ENCODE assay signal across 14 cellular contexts in the genomic region with DNA sequence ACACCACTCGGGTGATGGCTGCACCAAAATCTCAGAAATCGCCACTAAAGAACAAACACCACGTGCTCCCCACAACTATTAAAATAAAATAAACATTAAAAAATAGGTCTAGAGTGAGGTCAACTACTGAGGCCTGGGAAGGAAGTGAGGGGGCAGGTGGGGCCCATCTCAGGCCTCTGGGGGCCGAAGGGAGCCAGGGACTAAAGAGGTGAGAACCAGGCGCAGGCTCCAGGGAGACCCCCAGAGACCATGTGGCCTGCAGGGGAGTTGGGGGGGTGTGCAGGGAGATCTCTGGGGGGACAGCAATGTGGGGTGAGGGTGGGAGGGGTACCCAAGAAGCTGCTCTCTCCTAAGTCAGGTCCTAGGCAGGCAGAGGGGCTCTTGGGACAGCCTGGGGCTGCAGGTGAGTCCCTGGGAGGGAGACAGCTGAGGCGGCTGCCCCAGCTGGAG.
DNase-seq lines count a peak whose midpoint lies in the region; TF ChIP-seq lines count a peak whose summit lies in the region.
"Had no signal": no experiment of that assay in that cellular context is flagged by ENCODE, and none has a peak within 500 bp of the region (broad histone marks: within the 10 kb centered on the region; RNA-seq: fewer than 3 reads in every experiment).

No MANE protein-coding gene starts in this region.

- peak overlapping the region; percentile 76 to 84 for H3K4me3 Mint-ChIP-seq in H9
- no peak overlapping the region for H3K4me3 Mint-ChIP-seq in activated CD4-positive, alpha-beta memory T cell treated with anti-CD3 and anti-CD28 coated beads for 36 hours
- H3K4me3 Mint-ChIP-seq: activated CD4-positive, alpha-beta memory T cell treated with anti-CD3 and anti-CD28 coated beads, Interleukin-2, amount 10 ng/mL, durations not matched to agents 7 days and 5 days; CD14-positive monocyte had no signal

- no peak overlapping the region for H4K91ac ChIP-seq in H9 (ENCODE audit: insufficient read length, low read depth, low read length)

- no peak overlapping the region for H2BK5ac ChIP-seq in H9 (ENCODE audit: insufficient read length, low read length)

- H3T11ph ChIP-seq in H9 (ENCODE audit: low read length), result no peak overlapping the region

- no peak overlapping the region for H4K8ac ChIP-seq in H9 (replicated peaks; ENCODE audit: insufficient read length, low read depth, low read length)

- no peak overlapping the region for H2BK120ac ChIP-seq in H9 (ENCODE audit: low read depth, low read length, poor library complexity, severe bottlenecking)

- no peaks in the 10 kb centered on the region for H3K9me3 ChIP-seq in H9 (ENCODE audit: control insufficient read depth, low read depth, low read length)
- no peaks in the 10 kb centered on the region for H3K9me3 ChIP-seq in iPS-15b (ENCODE audit: control insufficient read depth, insufficient read depth, low read length)
- H3K9me3 ChIP-seq: uterus had no signal

- no peak overlapping the region for H2BK15ac ChIP-seq in H9 (ENCODE audit: low read depth, low read length)

- no peak overlapping the region for H3K27ac ChIP-seq in H9 (ENCODE audit: insufficient read length, low read depth, low read length)
- H3K27ac ChIP-seq in RWPE1, result peak overlapping the region; percentile 64
- peak overlapping the region in 11 of 21 experiments; percentile 27 to 70 (median 53) for H3K27ac ChIP-seq in skin epidermis
- H3K27ac ChIP-seq: GM23248, uterus had no signal

- intact Hi-C loops in activated CD4-positive, alpha-beta memory T cell treated with anti-CD3 and anti-CD28 coated beads for 36 hours (cut with micrococcal nuclease), result no loop called here

- no peak overlapping the region for H2AK5ac ChIP-seq in H9 (ENCODE audit: insufficient read length, low read length)

- no peak overlapping the region for H3K4ac ChIP-seq in H9 (ENCODE audit: low read depth, low read length)

- H3K36me3 Mint-ChIP-seq in H9 (ENCODE audit: insufficient read depth in 1 of 3, low read depth in 3 of 3), result no peaks in the 10 kb centered on the region
- H3K36me3 Mint-ChIP-seq in activated CD4-positive, alpha-beta memory T cell treated with anti-CD3 and anti-CD28 coated beads for 36 hours, result no peaks in the 10 kb centered on the region

- no peak overlapping the region for H2BK12ac ChIP-seq in H9 (ENCODE audit: insufficient read length, low read depth, low read length)

- no peak overlapping the region for H3K27ac Mint-ChIP-seq in H9
- no peak overlapping the region for H3K27ac Mint-ChIP-seq in activated CD4-positive, alpha-beta memory T cell treated with anti-CD3 and anti-CD28 coated beads for 36 hours
- H3K27ac Mint-ChIP-seq: activated CD4-positive, alpha-beta memory T cell treated with anti-CD3 and anti-CD28 coated beads, Interleukin-2, amount 10 ng/mL, durations not matched to agents 7 days and 5 days had no signal

- CTCF ChIA-PET in RWPE1 (lab: Yijun Ruan, JAX), result interaction anchor here (0.9 kb wide), 1 partner anchor 85 kb away, joined by 3 read pairs; no protein-coding TSS in a partner anchor
- CTCF ChIA-PET in activated CD4-positive, alpha-beta memory T cell treated with anti-CD3 and anti-CD28 coated beads for 36 hours (lab: Charles Lee), result no interaction called here

- TF ChIP-seq CTCF in H9 (conservative IDR thresholded peaks at IDR 0.05), result no peak
- TF ChIP-seq CTCF in RWPE1 (conservative IDR thresholded peaks at IDR 0.05; ENCODE audit: low read depth), result no peak

- no peak overlapping the region for H2AFZ ChIP-seq in H9 (ENCODE audit: low read length)
- H2AFZ ChIP-seq: GM23248 had no signal

- H3K27me3 ChIP-seq in H9 (ENCODE audit: insufficient read depth, low read length) (peaks cover 23% of the 10 kb centered on the region; the same call in 1 of the 2 replicates), iPS-15b (ENCODE audit: control insufficient read depth, insufficient read depth, low read length) (peaks cover 35% of the 10 kb centered on the region)
- H3K27me3 ChIP-seq: uterus had no signal

- H3K79me2 ChIP-seq in H9 (ENCODE audit: insufficient read depth, low read length), result no peaks in the 10 kb centered on the region

- peaks cover 16% of the 10 kb centered on the region for H3K23me2 ChIP-seq in H9 (ENCODE audit: insufficient read length, low read depth, low read length, poor library complexity, severe bottlenecking)

- no peak overlapping the region for H4K5ac ChIP-seq in H9 (ENCODE audit: insufficient read length, low read depth, low read length)

- no peak overlapping the region for H2BK20ac ChIP-seq in H9 (ENCODE audit: low read depth, low read length, poor library complexity, severe bottlenecking)

- no CpG with 5 or more reads among the region's 6 CpGs for WGBS in H9 (ENCODE audit: extremely low coverage, insufficient read length, low lambda C conversion rate)

- peaks cover 39% of the 10 kb centered on the region for H3K27me3 Mint-ChIP-seq in H9 (ENCODE audit: low read depth)
- H3K27me3 Mint-ChIP-seq in activated CD4-positive, alpha-beta memory T cell treated with anti-CD3 and anti-CD28 coated beads for 36 hours, result no peaks in the 10 kb centered on the region
- H3K27me3 Mint-ChIP-seq: activated CD4-positive, alpha-beta memory T cell treated with anti-CD3 and anti-CD28 coated beads, Interleukin-2, amount 10 ng/mL, durations not matched to agents 7 days and 5 days had no signal

- H3K56ac ChIP-seq in H9 (ENCODE audit: insufficient read length, low read depth, low read length), result no peak overlapping the region

- H3K79me1 ChIP-seq in H9 (ENCODE audit: insufficient read depth, low read depth, low read length, poor library complexity, severe bottlenecking), result no peaks in the 10 kb centered on the region

- H3K36me3 ChIP-seq in iPS-15b (ENCODE audit: control insufficient read depth, insufficient read depth, low read length), result no peaks in the 10 kb centered on the region
- H3K36me3 ChIP-seq: uterus had no signal

- DNase-seq in H9 (no peak), RWPE1 (ENCODE audit: low spot score) (no peak), SHP77 treated with DMSO at 0.1 percent for 48 hours (lab: John Stamatoyannopoulos, UW) (no peak)
- DNase-seq in activated CD4-positive, alpha-beta memory T cell treated with anti-CD3 and anti-CD28 coated beads for 36 hours, result no peak
- no peak for DNase-seq in NK-92 treated with Interleukin-12 subunit alpha and Interleukin-12 subunit beta, amount 100 ng/mL, for 24 hours (lab: John Stamatoyannopoulos, UW)
- DNase-seq: activated CD4-positive, alpha-beta memory T cell treated with anti-CD3 and anti-CD28 coated beads, Interleukin-2, amount 10 ng/mL, durations not matched to agents 7 days and 5 days; aorta; EL; GM23248; T-helper 9 cell; uterus had no signal

- H3K4me3 ChIP-seq in iPS-15b (ENCODE audit: low read depth, low read length) (peak overlapping the region; percentile 69), skin epidermis (peak overlapping the region in 1 of 7 experiments; percentile 18)
- H3K4me3 ChIP-seq: GM23248, uterus had no signal

- peak overlapping the region; percentile 62 for H3K4me2 ChIP-seq in H9 (ENCODE audit: insufficient read depth, insufficient read length, low read length)

- no peak overlapping the region; the same call in 1 of the 2 replicates for H3K14ac ChIP-seq in H9 (ENCODE audit: insufficient read depth, low read length)

- POLR2A ChIA-PET in RWPE1 (lab: Yijun Ruan, JAX; ENCODE audit: low non-redundant PET), result no interaction called here
- POLR2A ChIA-PET in activated CD4-positive, alpha-beta memory T cell treated with anti-CD3 and anti-CD28 coated beads for 36 hours (lab: Charles Lee), result no interaction called here

- peaks cover 0 to 2% of the 10 kb centered on the region in 2 experiments; a peak in 1 of 5 replicates for H3K9me3 Mint-ChIP-seq in H9
- H3K9me3 Mint-ChIP-seq in activated CD4-positive, alpha-beta memory T cell treated with anti-CD3 and anti-CD28 coated beads for 36 hours, result no peaks in the 10 kb centered on the region
- H3K9me3 Mint-ChIP-seq: activated CD4-positive, alpha-beta memory T cell treated with anti-CD3 and anti-CD28 coated beads, Interleukin-2, amount 10 ng/mL, durations not matched to agents 7 days and 5 days had no signal

- no peaks in the 10 kb centered on the region for H4K20me1 ChIP-seq in H9 (ENCODE audit: control insufficient read depth, insufficient read depth, insufficient read length)

- no peak overlapping the region for H3K18ac ChIP-seq in H9 (ENCODE audit: insufficient read length, low read depth, low read length)

- H3K4me1 Mint-ChIP-seq in H9, result peaks cover 15 to 22% of the 10 kb centered on the region in 2 experiments
- peaks cover 9% of the 10 kb centered on the region for H3K4me1 Mint-ChIP-seq in activated CD4-positive, alpha-beta memory T cell treated with anti-CD3 and anti-CD28 coated beads for 36 hours (ENCODE audit: low read depth)

- H3K4me1 ChIP-seq in H9 (ENCODE audit: insufficient read depth, low read length) (no peaks in the 10 kb centered on the region), iPS-15b (ENCODE audit: control insufficient read depth, insufficient read depth, low read length) (peaks cover 8% of the 10 kb centered on the region)

- H3K9ac ChIP-seq in H9 (ENCODE audit: extremely low read depth, insufficient read length, low read length) (no peak overlapping the region), iPS-15b (ENCODE audit: low read depth, low read length) (no peak overlapping the region)
- H3K9ac ChIP-seq: GM23248 had no signal

- no peak overlapping the region for H3K23ac ChIP-seq in H9 (ENCODE audit: insufficient read length, low read depth, low read length)
